ENCODE assay signal across 7 cellular contexts in genomic region chr15:43249699-43250203, GRCh38. TPM values are rescaled to one million over a fixed set of nuclear protein-coding genes. Genes with fewer than 3 reads are reported as not detected.
DNase-seq lines count a peak whose midpoint lies in the region; ATAC-seq lines count a peak whose summit lies in the region.

No MANE protein-coding gene starts in this region.

- CTCF ChIA-PET in naive thymus-derived CD4-positive, alpha-beta T cell (lab: Charles Lee), result no interaction called here

- POLR2A ChIA-PET in naive thymus-derived CD4-positive, alpha-beta T cell (lab: Charles Lee), result no interaction called here

- H3K9me3 ChIP-seq in naive thymus-derived CD4-positive, alpha-beta T cell (ENCODE audit: control insufficient read depth in 2 of 3, low read length in 3 of 3), result no peaks in the 10 kb centered on the region

- H3K36me3 Mint-ChIP-seq in naive thymus-derived CD4-positive, alpha-beta T cell, result peaks cover 0 to 4% (median 0%) of the 10 kb centered on the region in 5 donors
- H3K36me3 Mint-ChIP-seq in effector memory CD8-positive, alpha-beta T cell (ENCODE audit: insufficient read depth), result no peaks in the 10 kb centered on the region

- DNase-seq in SKM-1 (lab: John Stamatoyannopoulos, UW; ENCODE audit: unreplicated experiment), result peak; percentile 96
- DNase-seq in naive thymus-derived CD4-positive, alpha-beta T cell, result no peak
- DNase-seq in effector memory CD8-positive, alpha-beta T cell, result no peak
- DNase-seq in NCI-H2107 treated with DMSO at 0.1 percent for 48 hours (lab: John Stamatoyannopoulos, UW; ENCODE audit: unreplicated experiment), result no peak
- DNase-seq in NCI-H2029 treated with DMSO at 0.1 percent for 48 hours (lab: John Stamatoyannopoulos, UW), result no peak

- H3K27me3 ChIP-seq in naive thymus-derived CD4-positive, alpha-beta T cell (ENCODE audit: control insufficient read depth in 2 of 2, insufficient read depth in 2 of 2, low read length in 2 of 2), result no peaks in the 10 kb centered on the region

- no peak overlapping the region for H3K27ac ChIP-seq in naive thymus-derived CD4-positive, alpha-beta T cell (ENCODE audit: low read depth, low read length)

- H3K27me3 Mint-ChIP-seq in naive thymus-derived CD4-positive, alpha-beta T cell, result peaks cover 0 to 23% (median 7%) of the 10 kb centered on the region in 5 donors
- peaks cover 15 to 33% of the 10 kb centered on the region in 2 donors for H3K27me3 Mint-ChIP-seq in effector memory CD8-positive, alpha-beta T cell

- ATAC-seq in GM18867 (IDR thresholded peaks at IDR 0.05; ENCODE audit: unreplicated experiment), result peak; percentile 46
- peak; percentile 59 for ATAC-seq in HG02798 (IDR thresholded peaks at IDR 0.05; ENCODE audit: poor library complexity, unreplicated experiment)
- peak; percentile 62 for ATAC-seq in naive thymus-derived CD4-positive, alpha-beta T cell
- ATAC-seq in effector memory CD8-positive, alpha-beta T cell (replicated peaks), result no peak

- peaks cover 0 to 45% (median 0%) of the 10 kb centered on the region in 7 donors for H3K4me1 Mint-ChIP-seq in naive thymus-derived CD4-positive, alpha-beta T cell
- H3K4me1 Mint-ChIP-seq in effector memory CD8-positive, alpha-beta T cell (ENCODE audit: low read depth in 2 of 2), result peaks cover 5 to 10% of the 10 kb centered on the region in 2 donors

- no peak overlapping the region for H3K4me3 ChIP-seq in naive thymus-derived CD4-positive, alpha-beta T cell (ENCODE audit: low read length)

- no peaks in the 10 kb centered on the region for H3K4me1 ChIP-seq in naive thymus-derived CD4-positive, alpha-beta T cell (ENCODE audit: control insufficient read depth in 2 of 2, insufficient read depth in 2 of 2, low read length in 2 of 2)

- H3K9me3 Mint-ChIP-seq in naive thymus-derived CD4-positive, alpha-beta T cell, result peaks cover 0 to 1% (median 0%) of the 10 kb centered on the region in 11 donors
- no peaks in the 10 kb centered on the region for H3K9me3 Mint-ChIP-seq in effector memory CD8-positive, alpha-beta T cell

- no peaks in the 10 kb centered on the region for H3K36me3 ChIP-seq in naive thymus-derived CD4-positive, alpha-beta T cell (ENCODE audit: control insufficient read depth in 2 of 3, insufficient read depth in 3 of 3, low read length in 3 of 3)

- H3K27ac Mint-ChIP-seq in naive thymus-derived CD4-positive, alpha-beta T cell, result peak overlapping the region in 2 of 9 donors; percentile 21 to 71
- peak overlapping the region in 1 of 2 donors; percentile 64 for H3K27ac Mint-ChIP-seq in effector memory CD8-positive, alpha-beta T cell

- H3K4me3 Mint-ChIP-seq in naive thymus-derived CD4-positive, alpha-beta T cell, result peak overlapping the region in 1 of 10 donors; percentile 11
- no peak overlapping the region for H3K4me3 Mint-ChIP-seq in effector memory CD8-positive, alpha-beta T cell

- intact Hi-C loops in naive thymus-derived CD4-positive, alpha-beta T cell (cut with micrococcal nuclease), result no loop called here

RNA-seq across cellular contexts. Expression of gene TGM5, which starts 17.0 kb away (rescaled TPM):
- total RNA-seq in naive thymus-derived CD4-positive, alpha-beta T cell, result under 1 TPM in 1 of 5 experiments, not detected in 4; 0.27 TPM
- polyA plus RNA-seq in naive thymus-derived CD4-positive, alpha-beta T cell, result not detected

RNA-seq across cellular contexts. Expression of gene EPB42, which starts 28.9 kb away (rescaled TPM):
- total RNA-seq in naive thymus-derived CD4-positive, alpha-beta T cell, result not detected
- polyA plus RNA-seq in naive thymus-derived CD4-positive, alpha-beta T cell, result not detected

RNA-seq across cellular contexts. Expression of gene TGM7, which starts 52.3 kb away (rescaled TPM):
- not detected for total RNA-seq in naive thymus-derived CD4-positive, alpha-beta T cell
- not detected for polyA plus RNA-seq in naive thymus-derived CD4-positive, alpha-beta T cell
